7 cellular contexts compared by ENCODE assay signal in the genomic region with DNA sequence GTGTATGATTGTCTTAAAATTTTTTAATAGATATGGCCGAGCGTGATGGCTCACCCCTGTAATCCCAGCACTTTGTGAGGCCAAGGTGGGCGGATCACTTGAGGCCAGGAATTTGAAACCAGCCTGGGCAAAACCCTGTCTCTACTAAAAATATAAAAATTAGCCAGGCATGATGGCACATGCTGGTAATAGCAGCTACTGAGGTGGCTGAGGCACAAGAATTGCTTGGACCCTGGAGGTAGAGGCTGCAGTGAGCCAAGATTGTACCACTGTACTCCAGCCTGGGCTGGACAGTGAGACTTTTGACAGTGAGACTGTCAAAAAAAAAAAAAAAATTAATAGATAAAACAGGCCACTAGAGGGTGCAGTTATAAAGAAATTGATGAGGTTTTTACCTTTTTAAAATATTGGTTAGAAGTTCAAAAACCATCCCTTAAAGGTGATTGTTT. TPM values are rescaled to one million over a fixed set of nuclear protein-coding genes. Genes with fewer than 3 reads are reported as not detected.
DNase-seq lines count a peak whose midpoint lies in the region; ATAC-seq and TF ChIP-seq lines count a peak whose summit lies in the region.

No MANE protein-coding gene starts in this region.

- in situ Hi-C loops in brain microvascular endothelial cell (cut with HindIII; ENCODE audit: low pct_ligation_motif_present, low sequenced_read_pairs) = no loop called here

- no peaks in the 10 kb centered on the region for H3K4me1 ChIP-seq in DND-41 (ENCODE audit: insufficient read depth, low read length)
- no peaks in the 10 kb centered on the region for H3K4me1 ChIP-seq in neural progenitor cell

- H3K4me3 Mint-ChIP-seq in neural progenitor cell = no peak overlapping the region
- no peak overlapping the region for H3K4me3 Mint-ChIP-seq in activated T-cell treated with anti-CD3 and anti-CD28 coated beads, Interleukin-2, amount 50 U/mL, for 24 hours

- peaks cover 7% of the 10 kb centered on the region for H3K36me3 Mint-ChIP-seq in neural progenitor cell
- H3K36me3 Mint-ChIP-seq in activated T-cell treated with anti-CD3 and anti-CD28 coated beads, Interleukin-2, amount 50 U/mL, for 24 hours (ENCODE audit: low read depth) = peaks cover 80% of the 10 kb centered on the region

- no peak overlapping the region for H3K27ac ChIP-seq in DND-41 (ENCODE audit: low read length)
- H3K27ac ChIP-seq in brain microvascular endothelial cell = no peak overlapping the region
- H3K27ac ChIP-seq in neural progenitor cell = no peak overlapping the region

- TF ChIP-seq CTCF in DND-41 (IDR thresholded peaks at IDR 0.05; ENCODE audit: borderline replicate concordance, extremely low read depth, low read length, poor library complexity, severe bottlenecking) = peak; percentile 41
- TF ChIP-seq CTCF in brain microvascular endothelial cell (IDR thresholded peaks at IDR 0.05; ENCODE audit: low read depth, low read length, missing control alignments) = peak; percentile 26
- peak; percentile 52 for TF ChIP-seq CTCF in neural progenitor cell (IDR thresholded peaks at IDR 0.05)

- no peak for DNase-seq in DND-41
- peak; percentile 16 for DNase-seq in LoVo (ENCODE audit: low spot score)
- no peak for DNase-seq in brain microvascular endothelial cell
- no peak for DNase-seq in neural progenitor cell (ENCODE audit: low spot score)
- no peak for DNase-seq in NCI-H446 (lab: John Stamatoyannopoulos, UW)
- DNase-seq in COLO668 (lab: John Stamatoyannopoulos, UW; ENCODE audit: unreplicated experiment) = no peak
- DNase-seq in activated T-cell treated with anti-CD3 and anti-CD28 coated beads, Interleukin-2, amount 50 U/mL, for 24 hours = no peak

- H3K4me2 ChIP-seq in DND-41 (ENCODE audit: insufficient read depth, low read length) = no peak overlapping the region
- no peak overlapping the region for H3K4me2 ChIP-seq in neural progenitor cell

- H3K27me3 Mint-ChIP-seq in neural progenitor cell (ENCODE audit: insufficient read depth, low read depth) = no peaks in the 10 kb centered on the region
- no peaks in the 10 kb centered on the region for H3K27me3 Mint-ChIP-seq in activated T-cell treated with anti-CD3 and anti-CD28 coated beads, Interleukin-2, amount 50 U/mL, for 24 hours

- H3K9ac ChIP-seq in DND-41 (ENCODE audit: low read depth, low read length) = no peak overlapping the region
- H3K9ac ChIP-seq in neural progenitor cell = no peak overlapping the region

- H3K4me1 Mint-ChIP-seq in neural progenitor cell = no peaks in the 10 kb centered on the region
- no peaks in the 10 kb centered on the region for H3K4me1 Mint-ChIP-seq in activated T-cell treated with anti-CD3 and anti-CD28 coated beads, Interleukin-2, amount 50 U/mL, for 24 hours (ENCODE audit: low read depth)

- peaks cover 5% of the 10 kb centered on the region for H3F3A ChIP-seq in neural progenitor cell (ENCODE audit: low read depth)

- no peak overlapping the region for H2AFZ ChIP-seq in DND-41 (ENCODE audit: low read depth, low read length)
- no peak overlapping the region for H2AFZ ChIP-seq in neural progenitor cell (replicated peaks)

- H3K9me3 ChIP-seq in DND-41 (ENCODE audit: insufficient read depth, low read length, severe bottlenecking) = no peaks in the 10 kb centered on the region
- no peaks in the 10 kb centered on the region for H3K9me3 ChIP-seq in neural progenitor cell (ENCODE audit: low read depth)

- H3K9me3 Mint-ChIP-seq in neural progenitor cell = no peaks in the 10 kb centered on the region
- no peaks in the 10 kb centered on the region for H3K9me3 Mint-ChIP-seq in activated T-cell treated with anti-CD3 and anti-CD28 coated beads, Interleukin-2, amount 50 U/mL, for 24 hours

- no peak overlapping the region for H3K27ac Mint-ChIP-seq in neural progenitor cell
- no peak overlapping the region for H3K27ac Mint-ChIP-seq in activated T-cell treated with anti-CD3 and anti-CD28 coated beads, Interleukin-2, amount 50 U/mL, for 24 hours

- no peaks in the 10 kb centered on the region for H3K79me2 ChIP-seq in DND-41 (ENCODE audit: insufficient read depth, low read length)
- no peaks in the 10 kb centered on the region for H3K79me2 ChIP-seq in neural progenitor cell (ENCODE audit: low read depth)

- H3K27me3 ChIP-seq in DND-41 (ENCODE audit: insufficient read depth, low read length, poor library complexity) (no peaks in the 10 kb centered on the region), brain microvascular endothelial cell (replicated peaks) (no peaks in the 10 kb centered on the region), neural progenitor cell (no peaks in the 10 kb centered on the region)

- no peak overlapping the region for H3K4me3 ChIP-seq in DND-41 (ENCODE audit: low read depth in 1 of 2, low read length in 2 of 2)
- H3K4me3 ChIP-seq in brain microvascular endothelial cell (ENCODE audit: low read depth, low read length) = no peak overlapping the region
- H3K4me3 ChIP-seq in neural progenitor cell = no peak overlapping the region

- H3K36me3 ChIP-seq in DND-41 (ENCODE audit: insufficient read depth, low read length) (peaks cover 73% of the 10 kb centered on the region), brain microvascular endothelial cell (replicated peaks) (peaks cover 48% of the 10 kb centered on the region), neural progenitor cell (no peaks in the 10 kb centered on the region)

- ATAC-seq in DND-41 (ENCODE audit: insufficient read depth, low read depth) = peak; percentile 44; the same call in 1 of the 3 replicates

- H4K20me1 ChIP-seq in DND-41 (ENCODE audit: insufficient read depth, low read length) (peaks cover 10% of the 10 kb centered on the region; the same call in 1 of the 2 replicates), neural progenitor cell (ENCODE audit: low read depth) (no peaks in the 10 kb centered on the region)

RNA-seq across cellular contexts. Expression of gene NOM1, which starts 20.5 kb away (rescaled TPM):
- 10.9 and 18.5 TPM in 2 replicates for total RNA-seq in neural progenitor cell (ENCODE audit: low replicate concordance)

RNA-seq across cellular contexts. Expression of gene MNX1, which starts 40.5 kb away (rescaled TPM):
- not detected in 2 replicates for total RNA-seq in neural progenitor cell (ENCODE audit: low replicate concordance)
